11 cellular contexts compared by ENCODE assay signal in genomic region chr2:237980087-237980486, GRCh38. TPM values are rescaled to one million over a fixed set of nuclear protein-coding genes. Genes with fewer than 3 reads are reported as not detected.
DNase-seq lines count a peak whose midpoint lies in the region; ATAC-seq lines count a peak whose summit lies in the region.
"Had no signal": no experiment of that assay in that cellular context is flagged by ENCODE, and none has a peak within 500 bp of the region (broad histone marks: within the 10 kb centered on the region; RNA-seq: fewer than 3 reads in every experiment).

No MANE protein-coding gene starts in this region.

- ATAC-seq in stimulated activated naive CD8-positive, alpha-beta T cell treated with anti-CD3 and anti-CD28 coated beads, Interleukin-15, Interleukin-2, amounts not matched to agents 100 U/mL and 50 U/mL, for 24 hours, result no peak
- ATAC-seq in GM18873 (IDR thresholded peaks at IDR 0.05; ENCODE audit: low FRiP score, unreplicated experiment) (no peak), left ventricle myocardium superior (no peak)
- ATAC-seq: K562 had no signal

- peak overlapping the region; percentile 93 for H3K27ac Mint-ChIP-seq in stimulated activated naive CD8-positive, alpha-beta T cell treated with anti-CD3 and anti-CD28 coated beads, Interleukin-15, Interleukin-2, amounts not matched to agents 100 ng/mL and 50 ng/mL, for 24 hours

- no peak overlapping the region for H3K4me3 ChIP-seq in mesodermal cell (ENCODE audit: extremely low read depth, insufficient read depth, low read length, poor library complexity, severe bottlenecking)
- H3K4me3 ChIP-seq: colonic mucosa, K562 had no signal

- no peaks in the 10 kb centered on the region for H3K9me3 ChIP-seq in mesodermal cell (ENCODE audit: control insufficient read depth, low read length)
- H3K9me3 ChIP-seq: colonic mucosa had no signal

- no peak overlapping the region for H3K4me3 Mint-ChIP-seq in stimulated activated naive CD8-positive, alpha-beta T cell treated with anti-CD3 and anti-CD28 coated beads, Interleukin-15, Interleukin-2, amounts not matched to agents 100 ng/mL and 50 ng/mL, for 24 hours

- H3K27ac ChIP-seq in mesodermal cell (ENCODE audit: low read depth, low read length, severe bottlenecking), result peak overlapping the region; percentile 16
- H3K27ac ChIP-seq: colonic mucosa had no signal

- H3K4me1 ChIP-seq in mesodermal cell (ENCODE audit: control insufficient read depth, insufficient read depth, low read length, poor library complexity, severe bottlenecking), result no peaks in the 10 kb centered on the region
- H3K4me1 ChIP-seq: colonic mucosa had no signal

- no peaks in the 10 kb centered on the region for H3K9me3 Mint-ChIP-seq in stimulated activated naive CD8-positive, alpha-beta T cell treated with anti-CD3 and anti-CD28 coated beads, Interleukin-15, Interleukin-2, amounts not matched to agents 100 ng/mL and 50 ng/mL, for 24 hours
- H3K9me3 Mint-ChIP-seq: activated naive CD4-positive, alpha-beta T cell treated with anti-CD3 and anti-CD28 coated beads, Interleukin-2, amount 50 U/mL, for 24 hours had no signal

- DNase-seq in stimulated activated naive CD8-positive, alpha-beta T cell treated with anti-CD3 and anti-CD28 coated beads, Interleukin-15, Interleukin-2, amounts not matched to agents 100 U/mL and 50 U/mL, for 24 hours, result no peak
- DNase-seq in amygdala (lab: John Stamatoyannopoulos, UW) (peak in 32 of 56 donors; percentile 6 to 84 (median 38)), RKO (ENCODE audit: low spot score) (no peak), D341Med (ENCODE audit: low spot score) (no peak), left ventricle myocardium superior (no peak)
- DNase-seq: colonic mucosa had no signal

- WGBS in mesodermal cell (ENCODE audit: insufficient coverage in 2 of 2), 2 experiments, result no CpG with 5 or more reads among the region's 1 CpG

- intact Hi-C loops in left ventricle myocardium superior (cut with micrococcal nuclease), result no loop called here

- H3K36me3 ChIP-seq in mesodermal cell (ENCODE audit: control insufficient read depth, insufficient read depth, low read length), result peaks cover 47% of the 10 kb centered on the region
- H3K36me3 ChIP-seq: colonic mucosa had no signal

- H3K36me3 Mint-ChIP-seq in stimulated activated naive CD8-positive, alpha-beta T cell treated with anti-CD3 and anti-CD28 coated beads, Interleukin-15, Interleukin-2, amounts not matched to agents 100 ng/mL and 50 ng/mL, for 24 hours (ENCODE audit: low read depth), result peaks cover 66% of the 10 kb centered on the region

- H3K27me3 Mint-ChIP-seq in stimulated activated naive CD8-positive, alpha-beta T cell treated with anti-CD3 and anti-CD28 coated beads, Interleukin-15, Interleukin-2, amounts not matched to agents 100 ng/mL and 50 ng/mL, for 24 hours, result no peaks in the 10 kb centered on the region
- H3K27me3 Mint-ChIP-seq: activated naive CD4-positive, alpha-beta T cell treated with anti-CD3 and anti-CD28 coated beads, Interleukin-2, amount 50 U/mL, for 24 hours had no signal

- peaks cover 75% of the 10 kb centered on the region for H3K4me1 Mint-ChIP-seq in stimulated activated naive CD8-positive, alpha-beta T cell treated with anti-CD3 and anti-CD28 coated beads, Interleukin-15, Interleukin-2, amounts not matched to agents 100 ng/mL and 50 ng/mL, for 24 hours (ENCODE audit: low read depth)

RNA-seq across cellular contexts. Expression of gene UBE2F, which starts 13.3 kb away (rescaled TPM):
- polyA plus RNA-seq in mesodermal cell (2013, experiment 1 of 2), result 56.2 TPM
- polyA plus RNA-seq in mesodermal cell (2013, experiment 2 of 2), result 61.5 TPM
- 67.7 TPM for total RNA-seq in left ventricle myocardium superior

Comparison
In these comparisons a context has a peak if more than half of its experiments do, and no peak if none do; other contexts are left out.
1. DNase-seq: peak in amygdala (32 of 56); none in stimulated activated naive CD8-positive, alpha-beta T cell treated with anti-CD3 and anti-CD28 coated beads, Interleukin-15, Interleukin-2, amounts not matched to agents 100 U/mL and 50 U/mL, for 24 hours (single experiment), RKO (single experiment), D341Med (single experiment) and left ventricle myocardium superior (single experiment).